Comparison of ENCODE assay signal across 8 cellular contexts in genomic region chr6:44072959-44073611, GRCh38. TPM values are rescaled to one million over a fixed set of nuclear protein-coding genes. Genes with fewer than 3 reads are reported as not detected.
DNase-seq lines count a peak whose midpoint lies in the region; ATAC-seq and TF ChIP-seq lines count a peak whose summit lies in the region.

No MANE protein-coding gene starts in this region.

- H3K9me3 ChIP-seq in AG04450 (ENCODE audit: control insufficient read depth, insufficient read depth, low read length), result no peaks in the 10 kb centered on the region; the same call in 1 of the 2 replicates
- H3K9me3 ChIP-seq in endodermal cell (ENCODE audit: control insufficient read depth, low read length), result no peaks in the 10 kb centered on the region
- no peaks in the 10 kb centered on the region for H3K9me3 ChIP-seq in mucosa of stomach (ENCODE audit: control insufficient read depth, low read length)

- peaks cover 15% of the 10 kb centered on the region for H3K4me1 ChIP-seq in endodermal cell (ENCODE audit: control insufficient read depth, insufficient read depth, low read length)
- peaks cover 41% of the 10 kb centered on the region for H3K4me1 ChIP-seq in mucosa of stomach (ENCODE audit: control insufficient read depth, insufficient read depth, low read length)

- H3K27ac Mint-ChIP-seq in endodermal cell, result peak overlapping the region; percentile 83

- H3K27me3 Mint-ChIP-seq in endodermal cell (ENCODE audit: insufficient read depth), result peaks cover 6% of the 10 kb centered on the region

- peak; percentile 46 for ATAC-seq in GM19351 (IDR thresholded peaks at IDR 0.05; ENCODE audit: unreplicated experiment)
- ATAC-seq in HG03521 (IDR thresholded peaks at IDR 0.05; ENCODE audit: unreplicated experiment), result peak; percentile 53

- H3K36me3 Mint-ChIP-seq in endodermal cell (ENCODE audit: low read depth), result no peaks in the 10 kb centered on the region

- peak overlapping the region; percentile 82 for H3K27ac ChIP-seq in AG04450 (ENCODE audit: low read depth, low read length)
- no peak overlapping the region for H3K27ac ChIP-seq in endodermal cell (ENCODE audit: low read depth, low read length)

- 5 to 7% methylated on average over 34 to 54 of the region's 55 CpGs for WGBS in endodermal cell (ENCODE audit: insufficient coverage in 1 of 2, insufficient read length in 1 of 2), 2 experiments

- no peak for TF ChIP-seq CTCF in AG04450 (IDR thresholded peaks at IDR 0.05; ENCODE audit: low read depth, low read length)
- TF ChIP-seq CTCF in endodermal cell (conservative IDR thresholded peaks at IDR 0.05), result no peak

- no peaks in the 10 kb centered on the region for H3K9me3 Mint-ChIP-seq in endodermal cell

- peaks cover 37% of the 10 kb centered on the region for H3K4me1 Mint-ChIP-seq in endodermal cell

- POLR2A ChIA-PET in AG04450 (lab: Yijun Ruan, JAX), result interaction anchor here (1.0 to 4.4 kb wide), 6 partner anchors 9 to 303 kb away, joined by 4 to 40 read pairs (median 8); partner anchors contain the start of gene VEGFA

- H3K36me3 ChIP-seq in endodermal cell (ENCODE audit: control insufficient read depth, insufficient read depth, low read length) (no peaks in the 10 kb centered on the region), mucosa of stomach (ENCODE audit: control insufficient read depth, insufficient read depth, low read length) (no peaks in the 10 kb centered on the region)

- peak overlapping the region; percentile 50 for H3K4me3 ChIP-seq in AG04450 (ENCODE audit: low read depth, low read length)
- H3K4me3 ChIP-seq in endodermal cell (ENCODE audit: low read length), result peak overlapping the region; percentile 73
- H3K4me3 ChIP-seq in mucosa of stomach (ENCODE audit: low read length), result peak overlapping the region; percentile 32

- CTCF ChIA-PET in AG04450 (lab: Charles Lee), result interaction anchor here (1.3 to 5.3 kb wide), 6 partner anchors 10 to 405 kb away, joined by 3 to 94 read pairs (median 14); partner anchors contain the start of gene VEGFA

- H3K9ac ChIP-seq in endodermal cell (ENCODE audit: extremely low read depth, low read length, poor library complexity, severe bottlenecking) (no peak overlapping the region), mucosa of stomach (ENCODE audit: low read length) (peak overlapping the region; percentile 52)

- DNase-seq in AG04450 (ENCODE audit: low read depth, low spot score) (no peak), endodermal cell (peak; percentile 92), DMS 273 (lab: John Stamatoyannopoulos, UW; ENCODE audit: unreplicated experiment) (no peak)
- DNase-seq in activated CD4-positive, alpha-beta T cell treated with anti-CD3 and anti-CD28 coated beads, Interleukin-2, amount 50 U/mL, for 4 hours, result peak; percentile 62 to 66
- peak; percentile 38 for DNase-seq in stimulated activated CD8-positive, alpha-beta memory T cell treated with anti-CD3 and anti-CD28 coated beads, Interleukin-7, amount 100 ng/mL, for 24 hours (ENCODE audit: low read depth)

- H3K4me3 Mint-ChIP-seq in endodermal cell, result peak overlapping the region; percentile 70

- no peaks in the 10 kb centered on the region for H3K27me3 ChIP-seq in AG04450 (ENCODE audit: control insufficient read depth, insufficient read depth, low read length)
- no peaks in the 10 kb centered on the region for H3K27me3 ChIP-seq in endodermal cell (ENCODE audit: control insufficient read depth, insufficient read depth, low read length, poor library complexity, severe bottlenecking)
- peaks cover 13% of the 10 kb centered on the region for H3K27me3 ChIP-seq in mucosa of stomach (ENCODE audit: control insufficient read depth, insufficient read depth, low read length)

RNA-seq across cellular contexts. Expression of gene MRPL14, which starts 54.2 kb away (rescaled TPM):
- 57.3 and 64.1 TPM in 2 replicates for polyA plus RNA-seq in AG04450 (2011; rRNA removed)
- 22.5 and 31.9 TPM in 2 replicates for polyA minus RNA-seq in AG04450 (2011; rRNA and poly(A)+ RNA removed)
- 10 to 100 TPM; 66.5 to 69.6 TPM for total RNA-seq in endodermal cell
- 63.6 TPM for polyA plus RNA-seq in endodermal cell (2013, experiment 1 of 2)
- polyA plus RNA-seq in endodermal cell (2013, experiment 2 of 2), result 56.9 TPM

RNA-seq across cellular contexts. Expression of gene TMEM63B, which starts 54.3 kb away (rescaled TPM):
- polyA plus RNA-seq in AG04450 (2011; rRNA removed), result 39.4 and 42.1 TPM in 2 replicates
- 57.8 and 73.6 TPM in 2 replicates for polyA minus RNA-seq in AG04450 (2011; rRNA and poly(A)+ RNA removed)
- 10 to 100 TPM; 64.6 to 65.2 TPM for total RNA-seq in endodermal cell
- polyA plus RNA-seq in endodermal cell (2013, experiment 1 of 2), result 46.5 TPM
- 41.4 TPM for polyA plus RNA-seq in endodermal cell (2013, experiment 2 of 2)

Comparison
In these comparisons a context has a peak if more than half of its experiments do, and no peak if none do; other contexts are left out.
1. DNase-seq: peak in activated CD4-positive, alpha-beta T cell treated with anti-CD3 and anti-CD28 coated beads, Interleukin-2, amount 50 U/mL, for 4 hours (2 of 2), endodermal cell (single experiment) and stimulated activated CD8-positive, alpha-beta memory T cell treated with anti-CD3 and anti-CD28 coated beads, Interleukin-7, amount 100 ng/mL, for 24 hours (single experiment); none in AG04450 (single experiment) and DMS 273 (single experiment).
2. Peak in every context shown above with its lines, with median percentiles within 50 percentile points of each other: H3K4me3 ChIP-seq.